In the genomic region with DNA sequence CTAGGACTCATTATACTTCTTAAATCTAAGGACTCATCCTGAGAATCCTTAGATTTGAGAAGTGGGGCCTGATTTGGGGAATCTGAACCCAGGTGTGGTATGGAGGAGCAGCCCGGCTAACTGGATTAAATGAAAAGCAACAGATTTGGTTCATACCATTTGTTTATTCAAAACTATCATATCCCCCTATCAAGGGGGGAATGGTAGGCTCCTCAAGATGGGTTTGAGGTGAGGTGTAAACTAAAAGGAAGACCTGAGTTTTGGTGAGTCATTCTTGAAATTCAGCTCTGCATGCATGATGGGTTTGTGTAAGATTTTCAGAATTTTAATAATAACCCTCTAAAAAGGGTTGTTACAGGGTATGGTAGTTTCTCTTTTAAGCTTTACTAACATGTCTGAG, we compare ENCODE assay signal across 9 cellular contexts. TPM values are rescaled to one million over a fixed set of nuclear protein-coding genes. Genes with fewer than 3 reads are reported as not detected.
DNase-seq lines count a peak whose midpoint lies in the region; ATAC-seq and TF ChIP-seq lines count a peak whose summit lies in the region.
"Had no signal": no experiment of that assay in that cellular context is flagged by ENCODE, and none has a peak within 500 bp of the region (broad histone marks: within the 10 kb centered on the region; RNA-seq: fewer than 3 reads in every experiment).

No MANE protein-coding gene starts in this region.

- H3K4me3 Mint-ChIP-seq in activated CD4-positive, alpha-beta memory T cell treated with anti-CD3 and anti-CD28 coated beads, Interleukin-2, amount 10 ng/mL, durations not matched to agents 7 days and 5 days: peak overlapping the region; percentile 32

- POLR2A ChIA-PET in activated CD4-positive, alpha-beta memory T cell treated with anti-CD3 and anti-CD28 coated beads, Interleukin-2, amount 10 ng/mL, durations not matched to agents 7 days and 5 days (lab: Charles Lee): interaction anchor here (0.9 to 3.2 kb wide), 3 partner anchors 10 to 217 kb away, joined by 3 to 58 read pairs (median 3); partner anchors contain the start of genes MCUB and SEC24B

- peak overlapping the region; percentile 96 for H3K27ac Mint-ChIP-seq in activated CD4-positive, alpha-beta memory T cell treated with anti-CD3 and anti-CD28 coated beads, Interleukin-2, amount 10 ng/mL, durations not matched to agents 7 days and 5 days

- in situ Hi-C loops in GM13977 (cut with MboI; ENCODE audit: low pct_unique_long_range_greater_than_20kb, low sequenced_read_pairs, unreplicated experiment): no loop called here

- DNase-seq in GM13977 (ENCODE audit: low spot score): peak; percentile 75
- no peak for DNase-seq in activated CD4-positive, alpha-beta memory T cell treated with anti-CD3 and anti-CD28 coated beads, Interleukin-2, amount 10 ng/mL, durations not matched to agents 7 days and 5 days
- no peak for DNase-seq in OCI-M1 (lab: John Stamatoyannopoulos, UW)
- no peak for DNase-seq in activated CD8-positive, alpha-beta memory T cell treated with anti-CD3 and anti-CD28 coated beads, Interleukin-2, amount 50 U/mL, for 48 hours
- DNase-seq in NCI-H1436 treated with DMSO at 0.1 percent for 48 hours (lab: John Stamatoyannopoulos, UW): no peak
- DNase-seq in substantia nigra (lab: John Stamatoyannopoulos, UW): no peak
- DNase-seq: IMR-90 had no signal

- H3K27me3 Mint-ChIP-seq in activated CD4-positive, alpha-beta memory T cell treated with anti-CD3 and anti-CD28 coated beads, Interleukin-2, amount 10 ng/mL, durations not matched to agents 7 days and 5 days: no peaks in the 10 kb centered on the region

- peaks cover 37% of the 10 kb centered on the region for H3K4me1 Mint-ChIP-seq in activated CD4-positive, alpha-beta memory T cell treated with anti-CD3 and anti-CD28 coated beads, Interleukin-2, amount 10 ng/mL, durations not matched to agents 7 days and 5 days

- ATAC-seq in GM19395 (IDR thresholded peaks at IDR 0.05; ENCODE audit: unreplicated experiment) (peak; percentile 89), HG02981 (IDR thresholded peaks at IDR 0.05; ENCODE audit: unreplicated experiment) (peak; percentile 78)

- peaks cover 29% of the 10 kb centered on the region for H3K36me3 Mint-ChIP-seq in activated CD4-positive, alpha-beta memory T cell treated with anti-CD3 and anti-CD28 coated beads, Interleukin-2, amount 10 ng/mL, durations not matched to agents 7 days and 5 days (ENCODE audit: low read depth)

- peaks cover 6% of the 10 kb centered on the region for H3K9me3 Mint-ChIP-seq in activated CD4-positive, alpha-beta memory T cell treated with anti-CD3 and anti-CD28 coated beads, Interleukin-2, amount 10 ng/mL, durations not matched to agents 7 days and 5 days

- CTCF ChIA-PET in activated CD4-positive, alpha-beta memory T cell treated with anti-CD3 and anti-CD28 coated beads, Interleukin-2, amount 10 ng/mL, durations not matched to agents 7 days and 5 days (lab: Charles Lee): no interaction called here

- no peak for TF ChIP-seq CTCF in GM13977 (IDR thresholded peaks at IDR 0.05; ENCODE audit: extremely low read depth, insufficient read depth, missing control alignments)

- no peak overlapping the region for H3K27ac ChIP-seq in substantia nigra (ENCODE audit: low read depth, low read length, poor library complexity, severe bottlenecking)

RNA-seq across cellular contexts. Expression of gene CASP6, which starts 53.4 kb away (rescaled TPM):
- 10 to 100 TPM; 30.5 to 32.4 TPM for total RNA-seq in activated CD4-positive, alpha-beta memory T cell treated with anti-CD3 and anti-CD28 coated beads, Interleukin-2, amount 10 ng/mL, durations not matched to agents 7 days and 5 days
